In genomic region chr17:33202011-33202410, GRCh38 we compare ENCODE assay signal across 31 cellular contexts.
DNase-seq lines count a peak whose midpoint lies in the region; ATAC-seq, FAIRE-seq and TF ChIP-seq lines count a peak whose summit lies in the region.
"Had no signal": no experiment of that assay in that cellular context is flagged by ENCODE, and none has a peak within 500 bp of the region (broad histone marks: within the 10 kb centered on the region; RNA-seq: fewer than 3 reads in every experiment).

No MANE protein-coding gene starts in this region.

- H2BK20ac ChIP-seq in H1 (ENCODE audit: low read length), result no peak overlapping the region

- H2BK15ac ChIP-seq in H1 (ENCODE audit: low read length), result no peak overlapping the region

- 82% methylated on average over 6 of the region's 7 CpGs; no CpG with 5 or more reads in 1 of the 2 experiments for WGBS in H1 (ENCODE audit: extremely low coverage in 1 of 2, insufficient coverage in 1 of 2, insufficient read length in 1 of 2, insufficient replicate concordance in 2 of 2, low coverage in 1 of 2, low lambda C conversion rate in 2 of 2, missing lambda C conversion rate in 1 of 2), 2 experiments

- peak; percentile 19 for DNase-seq in NCI-H82 (lab: John Stamatoyannopoulos, UW)
- no peak for DNase-seq in NCI-H82 treated with DMSO at 0.1 percent for 48 hours (lab: John Stamatoyannopoulos, UW; ENCODE audit: unreplicated experiment)
- no peak for DNase-seq in H1 (ENCODE audit: low read depth in 1 of 2, low spot score in 2 of 2)
- DNase-seq in retina, result peak; percentile 40
- no peak for DNase-seq in activated naive CD8-positive, alpha-beta T cell treated with anti-CD3 and anti-CD28 coated beads, Interleukin-2, amount 50 U/mL, for 24 hours
- no peak for DNase-seq in OCI-LY7 (ENCODE audit: low spot score)
- no peak for DNase-seq in HTR-8/SVneo (ENCODE audit: insufficient read length, low spot score)
- DNase-seq: activated B cell treated with CpG ODN at 0.5 μM for 24 hours; activated CD4-positive, alpha-beta T cell treated with anti-CD3 and anti-CD28 coated beads, Interleukin-2, amount 50 U/mL, for 1 hour; activated T-cell treated with anti-CD3 and anti-CD28 coated beads, Interleukin-2, amount 50 U/mL, for 48 hours; CD8-positive, alpha-beta memory T cell; GF-D8; kidney glomerular epithelial cell; mucosa of descending colon; NCI-H1105 treated with DMSO at 0.1 percent for 48 hours; NCI-H1930; NCI-H226; NCI-H774; SHP77; stimulated activated CD8-positive, alpha-beta memory T cell treated with anti-CD3 and anti-CD28 coated beads, Interleukin-4, amount 100 ng/mL, for 48 hours; stimulated activated naive CD8-positive, alpha-beta T cell treated with anti-CD3 and anti-CD28 coated beads, Interleukin-15, amount 100 ng/mL, for 72 hours; uterus had no signal

- no peak overlapping the region for H3K4ac ChIP-seq in H1 (replicated peaks; ENCODE audit: insufficient read length, low read depth, low read length)

- H3K4me1 Mint-ChIP-seq in activated naive CD8-positive, alpha-beta T cell treated with anti-CD3 and anti-CD28 coated beads, Interleukin-2, amount 50 U/mL, for 24 hours, result no peaks in the 10 kb centered on the region
- H3K4me1 Mint-ChIP-seq: activated B cell treated with CpG ODN at 0.5 μM for 24 hours; B cell; CD8-positive, alpha-beta memory T cell; IgD-negative memory B cell; stimulated activated naive CD8-positive, alpha-beta T cell treated with anti-CD3 and anti-CD28 coated beads, Interleukin-15, amount 100 ng/mL, for 72 hours had no signal

- no peak overlapping the region for H2BK120ac ChIP-seq in H1 (replicated peaks; ENCODE audit: low read depth, low read length)

- no peaks in the 10 kb centered on the region for H3K36me3 Mint-ChIP-seq in activated naive CD8-positive, alpha-beta T cell treated with anti-CD3 and anti-CD28 coated beads, Interleukin-2, amount 50 U/mL, for 24 hours (ENCODE audit: low read depth)
- H3K36me3 Mint-ChIP-seq: CD8-positive, alpha-beta memory T cell; IgD-negative memory B cell; natural killer cell treated with Interleukin-12 subunit alpha and Interleukin-12 subunit beta and Interleukin-15 and Interleukin-18, amount 100 ng/mL, for 72 hours had no signal

- H3K9me3 ChIP-seq in H1 (ENCODE audit: insufficient read depth in 2 of 2, low read depth in 1 of 2, low read length in 1 of 2) (no peaks in the 10 kb centered on the region), OCI-LY7 (ENCODE audit: low read length) (no peaks in the 10 kb centered on the region)
- H3K9me3 ChIP-seq: A549, mucosa of descending colon, uterus had no signal

- H2BK5ac ChIP-seq in H1 (ENCODE audit: low read depth, low read length), result no peak overlapping the region

- H3K27me3 Mint-ChIP-seq in activated naive CD8-positive, alpha-beta T cell treated with anti-CD3 and anti-CD28 coated beads, Interleukin-2, amount 50 U/mL, for 24 hours, result peaks cover 3% of the 10 kb centered on the region
- H3K27me3 Mint-ChIP-seq: stimulated activated naive CD8-positive, alpha-beta T cell treated with anti-CD3 and anti-CD28 coated beads, Interleukin-15, amount 100 ng/mL, for 72 hours had no signal

- H3K14ac ChIP-seq in H1 (ENCODE audit: insufficient read length), result no peak overlapping the region

- H4K20me1 ChIP-seq in H1 (replicated peaks in 1 of 2; ENCODE audit: control insufficient read depth in 1 of 2, insufficient read depth in 2 of 2, low read length in 2 of 2) (no peaks in the 10 kb centered on the region), OCI-LY7 (ENCODE audit: insufficient read depth, low read length) (no peaks in the 10 kb centered on the region)

- no peak overlapping the region for H3K56ac ChIP-seq in H1 (replicated peaks; ENCODE audit: insufficient read length, low read depth, low read length)

- H3K9me3 Mint-ChIP-seq in activated naive CD8-positive, alpha-beta T cell treated with anti-CD3 and anti-CD28 coated beads, Interleukin-2, amount 50 U/mL, for 24 hours, result no peaks in the 10 kb centered on the region
- H3K9me3 Mint-ChIP-seq: activated B cell treated with CpG ODN at 0.5 μM for 24 hours; CD8-positive, alpha-beta memory T cell; IgD-negative memory B cell; natural killer cell treated with Interleukin-12 subunit alpha and Interleukin-12 subunit beta and Interleukin-15 and Interleukin-18, amount 100 ng/mL, for 72 hours; stimulated activated naive CD8-positive, alpha-beta T cell treated with anti-CD3 and anti-CD28 coated beads, Interleukin-15, amount 100 ng/mL, for 72 hours; T-helper 2 cell treated with Interferon-gamma antibody and Interleukin-4, amounts not matched to agents 5 μg/mL and 100 μg/mL, for 36 hours had no signal

- peaks cover 0 to 13% (median 5%) of the 10 kb centered on the region in 4 experiments; a peak in 6 of 7 replicates for H3K27me3 ChIP-seq in H1 (replicated peaks in 1 of 4; ENCODE audit: control insufficient read depth in 3 of 4, extremely low read depth in 1 of 4, insufficient read depth in 3 of 4, low read length in 3 of 4)
- H3K27me3 ChIP-seq: uterus had no signal

- H3K4me1 ChIP-seq in H1 (replicated peaks in 1 of 4; ENCODE audit: control insufficient read depth in 3 of 4, insufficient read depth in 4 of 4, low read length in 3 of 4), result no peaks in the 10 kb centered on the region
- no peaks in the 10 kb centered on the region for H3K4me1 ChIP-seq in OCI-LY7 (ENCODE audit: insufficient read depth, low read length, poor library complexity, severe bottlenecking)
- H3K4me1 ChIP-seq: uterus had no signal

- peak in 1 of 2 experiments; percentile 39; a peak in 3 of 4 replicates for TF ChIP-seq RAD21 in H1 (IDR thresholded peaks at IDR 0.05 in 1 of 2, conservative IDR thresholded peaks at IDR 0.05 in 1 of 2; ENCODE audit: low read depth in 2 of 2, low read length in 2 of 2)

- no peak for ATAC-seq in activated naive CD8-positive, alpha-beta T cell treated with anti-CD3 and anti-CD28 coated beads, Interleukin-2, amount 50 U/mL, for 24 hours
- ATAC-seq: A549; mucosa of descending colon; natural killer cell treated with Interleukin-12 subunit alpha and Interleukin-12 subunit beta and Interleukin-15 and Interleukin-18, amount 100 ng/mL, for 72 hours; stimulated activated naive CD8-positive, alpha-beta T cell treated with anti-CD3 and anti-CD28 coated beads, Interleukin-15, amount 100 ng/mL, for 72 hours had no signal

- no peak overlapping the region for H3K4me3 Mint-ChIP-seq in activated naive CD8-positive, alpha-beta T cell treated with anti-CD3 and anti-CD28 coated beads, Interleukin-2, amount 50 U/mL, for 24 hours
- H3K4me3 Mint-ChIP-seq: activated B cell treated with CpG ODN at 0.5 μM for 24 hours; B cell; CD8-positive, alpha-beta memory T cell; IgD-negative memory B cell; natural killer cell treated with Interleukin-12 subunit alpha and Interleukin-12 subunit beta and Interleukin-15 and Interleukin-18, amount 100 ng/mL, for 72 hours; stimulated activated naive CD8-positive, alpha-beta T cell treated with anti-CD3 and anti-CD28 coated beads, Interleukin-15, amount 100 ng/mL, for 72 hours; T-helper 2 cell treated with Interferon-gamma antibody and Interleukin-4, amounts not matched to agents 5 μg/mL and 100 μg/mL, for 36 hours had no signal

- no peak overlapping the region for H3K27ac Mint-ChIP-seq in activated naive CD8-positive, alpha-beta T cell treated with anti-CD3 and anti-CD28 coated beads, Interleukin-2, amount 50 U/mL, for 24 hours
- H3K27ac Mint-ChIP-seq: activated B cell treated with CpG ODN at 0.5 μM for 24 hours; B cell; CD8-positive, alpha-beta memory T cell; IgD-negative memory B cell; natural killer cell treated with Interleukin-12 subunit alpha and Interleukin-12 subunit beta and Interleukin-15 and Interleukin-18, amount 100 ng/mL, for 72 hours; T-helper 2 cell treated with Interferon-gamma antibody and Interleukin-4, amounts not matched to agents 5 μg/mL and 100 μg/mL, for 36 hours had no signal

- H4K91ac ChIP-seq in H1 (replicated peaks; ENCODE audit: insufficient read length, low read length), result no peak overlapping the region

- POLR2A ChIA-PET in H1 (lab: Charles Lee; ENCODE audit: partially characterized antibody) (no interaction called here), OCI-LY7 (lab: Charles Lee) (interaction anchor here (0.7 to 0.8 kb wide), 2 partner anchors 20 to 181 kb away, joined by 3 read pairs; no protein-coding TSS in a partner anchor)

- no peak overlapping the region for H2AFZ ChIP-seq in H1 (ENCODE audit: low read length)
- H2AFZ ChIP-seq in OCI-LY7 (ENCODE audit: low read length), result no peak overlapping the region

- FAIRE-seq in H1 (lab: Jason Lieb, UNC) (no peak), HTR-8/SVneo (lab: Jason Lieb, UNC) (no peak)
- FAIRE-seq: A549 had no signal

- no TSS peak for BruUV-seq in OCI-LY7 (replicated peaks; lab: Mats Ljungman, UMichigan)

- H4K8ac ChIP-seq in H1 (ENCODE audit: extremely low read depth, insufficient read depth, low read length), result no peak overlapping the region

- TF ChIP-seq CTCF in LNCAP (IDR thresholded peaks at IDR 0.05) (peak; percentile 22; the same call in 1 of the 2 replicates), H1 (IDR thresholded peaks at IDR 0.05; ENCODE audit: control extremely low read depth in 1 of 3, insufficient read depth in 1 of 3, low read depth in 1 of 3, low read length in 3 of 3) (peak; percentile 4 to 30 (median 24); a peak in 2 of 4 replicates), OCI-LY7 (conservative IDR thresholded peaks at IDR 0.05; ENCODE audit: low read length) (no peak)

- no peak for TF ChIP-seq EP300 in H1 (IDR thresholded peaks at IDR 0.05; ENCODE audit: borderline replicate concordance in 1 of 2, low read depth in 2 of 2, low read length in 2 of 2)

- H3K4me3 ChIP-seq in H1 (ENCODE audit: extremely low read depth in 1 of 4, insufficient read depth in 2 of 4, low read depth in 3 of 4, low read length in 4 of 4) (no peak overlapping the region), OCI-LY7 (ENCODE audit: low read depth, low read length, poor library complexity, severe bottlenecking) (no peak overlapping the region)
- H3K4me3 ChIP-seq: A549, dorsolateral prefrontal cortex, lung, mucosa of descending colon, skin epidermis, uterus had no signal

- H3K79me1 ChIP-seq in H1 (ENCODE audit: low read depth, low read length), result no peaks in the 10 kb centered on the region

- H3K9ac ChIP-seq in H1 (replicated peaks in 1 of 4; ENCODE audit: extremely low read depth in 1 of 4, low read depth in 3 of 4, low read length in 3 of 4), result no peak overlapping the region

- H4K5ac ChIP-seq in H1 (ENCODE audit: insufficient read length, low read depth, low read length), result no peak overlapping the region

- no peak for TF ChIP-seq POLR2A in H1 (IDR thresholded peaks at IDR 0.05; ENCODE audit: control extremely low read depth in 1 of 2, low read depth in 2 of 2, low read length in 2 of 2)

- H2AK5ac ChIP-seq in H1 (ENCODE audit: low read depth, low read length), result no peak overlapping the region

- H3K36me3 ChIP-seq in H1 (ENCODE audit: control insufficient read depth in 2 of 4, insufficient read depth in 4 of 4, low read length in 3 of 4) (no peaks in the 10 kb centered on the region), OCI-LY7 (ENCODE audit: insufficient read depth, low read length) (no peaks in the 10 kb centered on the region)
- H3K36me3 ChIP-seq: uterus had no signal

- H3K23me2 ChIP-seq in H1 (ENCODE audit: low read depth, low read length), result no peaks in the 10 kb centered on the region

- CTCF ChIA-PET in H1 (lab: Charles Lee; ENCODE audit: partially characterized antibody) (interaction anchor here (1.1 to 3.7 kb wide), 5 partner anchors 9 to 41 kb away, joined by 3 to 27 read pairs (median 5); no protein-coding TSS in a partner anchor), OCI-LY7 (lab: Charles Lee; ENCODE audit: unreplicated experiment) (no interaction called here)

- no peaks in the 10 kb centered on the region for H3K9me2 ChIP-seq in OCI-LY7 (ENCODE audit: insufficient read depth, low read length)

- no peak overlapping the region for H3K23ac ChIP-seq in H1 (ENCODE audit: insufficient read length)

- H3K18ac ChIP-seq in H1 (ENCODE audit: extremely low read depth, low read length), result 0 out of 2 replicates have a peak overlapping the region, but pooled peaks have one; percentile 5

- intact Hi-C loops in OCI-LY7 (cut with micrococcal nuclease; ENCODE audit: unreplicated experiment), result no loop called here

- H2BK12ac ChIP-seq in H1 (ENCODE audit: low read depth, low read length), result no peak overlapping the region

- H3K4me2 ChIP-seq in H1 (ENCODE audit: insufficient read depth in 1 of 2, low read depth in 2 of 2, low read length in 2 of 2), result no peak overlapping the region
- no peak overlapping the region for H3K4me2 ChIP-seq in OCI-LY7 (ENCODE audit: low read length)
- H3K4me2 ChIP-seq: A549 had no signal

- H3K27ac ChIP-seq in H1 (ENCODE audit: low read depth, low read length), result no peak overlapping the region
- no peak overlapping the region for H3K27ac ChIP-seq in OCI-LY7 (ENCODE audit: low read depth, low read length, poor library complexity, severe bottlenecking)
- H3K27ac ChIP-seq: A549, dorsolateral prefrontal cortex, skin epidermis, uterus had no signal

- no peaks in the 10 kb centered on the region for H3K79me2 ChIP-seq in H1 (ENCODE audit: control insufficient read depth in 1 of 2, insufficient read depth in 2 of 2, low read length in 2 of 2)
- H3K79me2 ChIP-seq in OCI-LY7 (ENCODE audit: insufficient read depth, low read depth, low read length), result no peaks in the 10 kb centered on the region

Comparison
In these comparisons a context has a peak if more than half of its experiments do, and no peak if none do; other contexts are left out.
1. DNase-seq: peak in NCI-H82 (single experiment) and retina (single experiment); none in NCI-H82 treated with DMSO at 0.1 percent for 48 hours (single experiment), H1 (0 of 2), activated naive CD8-positive, alpha-beta T cell treated with anti-CD3 and anti-CD28 coated beads, Interleukin-2, amount 50 U/mL, for 24 hours (single experiment), OCI-LY7 (single experiment) and HTR-8/SVneo (single experiment).